ENCODE assay signal across 15 cellular contexts in genomic region chr19:28883241-28883693, GRCh38.
A peak's percentile ranks its signal among the peaks of the same experiment; 100 is the strongest.
DNase-seq lines count a peak whose midpoint lies in the region; ATAC-seq and TF ChIP-seq lines count a peak whose summit lies in the region.
"Had no signal": no experiment of that assay in that cellular context is flagged by ENCODE, and none has a peak within 500 bp of the region (broad histone marks: within the 10 kb centered on the region; RNA-seq: fewer than 3 reads in every experiment).

No MANE protein-coding gene starts in this region.

- H3K4me1 ChIP-seq in ectodermal cell (ENCODE audit: control insufficient read depth, insufficient read depth, low read length) = peaks cover 19% of the 10 kb centered on the region
- peaks cover 46% of the 10 kb centered on the region for H3K4me1 ChIP-seq in iPS-20b (ENCODE audit: insufficient read depth, low read length)
- peaks cover 0 to 19% (median 17%) of the 10 kb centered on the region in 4 donors for H3K4me1 ChIP-seq in sigmoid colon
- H3K4me1 ChIP-seq in BE2C = no peaks in the 10 kb centered on the region
- no peaks in the 10 kb centered on the region for H3K4me1 ChIP-seq in hepatocyte (ENCODE audit: insufficient read depth)

- H3K27me3 ChIP-seq in ectodermal cell (ENCODE audit: control insufficient read depth, insufficient read depth, low read length, poor library complexity, severe bottlenecking) (no peaks in the 10 kb centered on the region), iPS-20b (ENCODE audit: insufficient read depth, low read length) (no peaks in the 10 kb centered on the region), sigmoid colon (peaks cover 0 to 2% (median 0%) of the 10 kb centered on the region in 3 donors), BE2C (no peaks in the 10 kb centered on the region), hepatocyte (peaks cover 3% of the 10 kb centered on the region)
- H3K27me3 ChIP-seq: tibial nerve had no signal

- no peaks in the 10 kb centered on the region for H3K9me2 ChIP-seq in hepatocyte (replicated peaks; ENCODE audit: insufficient read depth)

- TF ChIP-seq EP300 in sigmoid colon (IDR thresholded peaks at IDR 0.05) = peak in 1 of 4 donors; percentile 79

- H3K27ac ChIP-seq in ectodermal cell (ENCODE audit: insufficient read depth, low read depth, low read length, poor library complexity, severe bottlenecking) (peak overlapping the region; percentile 1), iPS-20b (ENCODE audit: low read length) (no peak overlapping the region), sigmoid colon (peak overlapping the region in 3 of 4 donors; percentile 31 to 76 (median 67)), hepatocyte (no peak overlapping the region)
- H3K27ac ChIP-seq: KMS-11, neutrophil, tibial nerve had no signal

- WGBS in ectodermal cell, 2 experiments = 20 to 24% methylated on average over 9 of the region's 9 CpGs
- WGBS in sigmoid colon, 2 donors = 44 to 51% methylated on average over 9 of the region's 9 CpGs
- 26% methylated on average over 9 of the region's 9 CpGs for WGBS in hepatocyte (ENCODE audit: low lambda C conversion rate, missing lambda C conversion rate)

- H3K4me3 ChIP-seq in ectodermal cell (ENCODE audit: insufficient read depth, low read depth, low read length) (no peak overlapping the region), iPS-20b (ENCODE audit: low read length) (peak overlapping the region; percentile 4), sigmoid colon (peak overlapping the region in 1 of 4 donors; percentile 4), BE2C (ENCODE audit: low read depth, low read length) (no peak overlapping the region), hepatocyte (no peak overlapping the region)
- H3K4me3 ChIP-seq: tibial nerve had no signal

- H4K20me1 ChIP-seq in hepatocyte (ENCODE audit: insufficient read depth, poor library complexity, severe bottlenecking) = no peaks in the 10 kb centered on the region

- no peaks in the 10 kb centered on the region for H3K79me2 ChIP-seq in hepatocyte

- no peak overlapping the region for H2AFZ ChIP-seq in hepatocyte

- TF ChIP-seq POLR2A in sigmoid colon (IDR thresholded peaks at IDR 0.05) = no peak

- DNase-seq in GM03348 (ENCODE audit: low spot score) (peak; percentile 85), sigmoid colon (peak; percentile 77), BE2C (no peak), NCI-H226 (no peak), hepatocyte (ENCODE audit: low spot score) (no peak)
- DNase-seq: activated CD8-positive, alpha-beta T cell treated with anti-CD3 and anti-CD28 coated beads, Interleukin-2, amount 10 ng/mL, durations not matched to agents 7 days and 5 days; activated naive CD4-positive, alpha-beta T cell treated with anti-CD3 and anti-CD28 coated beads, Interleukin-2, amount 50 U/mL, for 16 hours; CD8-positive, alpha-beta T cell; NCI-H2081 had no signal

- intact Hi-C loops in sigmoid colon (cut with DNase I) = no loop called here

- H3K9ac ChIP-seq in iPS-20b (ENCODE audit: low read depth, low read length) = no peak overlapping the region
- H3K9ac ChIP-seq: KMS-11 had no signal

- ATAC-seq in GM21528 (IDR thresholded peaks at IDR 0.05; ENCODE audit: low FRiP score, unreplicated experiment) = no peak
- ATAC-seq: activated CD8-positive, alpha-beta T cell treated with anti-CD3 and anti-CD28 coated beads, Interleukin-2, amount 10 ng/mL, durations not matched to agents 7 days and 5 days; CD8-positive, alpha-beta T cell had no signal

- H3K36me3 ChIP-seq in ectodermal cell (ENCODE audit: control insufficient read depth, insufficient read depth, low read length) (no peaks in the 10 kb centered on the region), iPS-20b (ENCODE audit: insufficient read depth, low read depth, low read length) (no peaks in the 10 kb centered on the region), sigmoid colon (no peaks in the 10 kb centered on the region), BE2C (no peaks in the 10 kb centered on the region), hepatocyte (replicated peaks; ENCODE audit: insufficient read depth, low read depth) (no peaks in the 10 kb centered on the region)
- H3K36me3 ChIP-seq: neutrophil, tibial nerve had no signal

- H3K9me3 ChIP-seq in ectodermal cell (ENCODE audit: control insufficient read depth, low read length) = no peaks in the 10 kb centered on the region
- no peaks in the 10 kb centered on the region for H3K9me3 ChIP-seq in iPS-20b (ENCODE audit: insufficient read depth, low read depth, low read length)
- no peaks in the 10 kb centered on the region for H3K9me3 ChIP-seq in sigmoid colon
- no peaks in the 10 kb centered on the region; the same call in 1 of the 2 replicates for H3K9me3 ChIP-seq in BE2C
- H3K9me3 ChIP-seq in hepatocyte (ENCODE audit: low read depth) = no peaks in the 10 kb centered on the region
- H3K9me3 ChIP-seq: neutrophil, tibial nerve had no signal

- H3K4me2 ChIP-seq in hepatocyte = no peak overlapping the region
- H3K4me2 ChIP-seq: KMS-11 had no signal

- TF ChIP-seq CTCF in sigmoid colon (IDR thresholded peaks at IDR 0.05) (no peak), BE2C (IDR thresholded peaks at IDR 0.05; ENCODE audit: low read depth, low read length) (no peak), hepatocyte (IDR thresholded peaks at IDR 0.05; ENCODE audit: poor library complexity) (no peak)

Comparison
In these comparisons a context has a peak if more than half of its experiments do, and no peak if none do; other contexts are left out.
1. DNase-seq: peak in GM03348 (single experiment) and sigmoid colon (single experiment); none in BE2C (single experiment), NCI-H226 (single experiment) and hepatocyte (single experiment).
2. H3K27ac ChIP-seq: peak in ectodermal cell (single experiment) and sigmoid colon (3 of 4); none in iPS-20b (single experiment) and hepatocyte (single experiment).